In genomic region chr12:46391630-46392029, GRCh38 we compare ENCODE assay signal across 15 cellular contexts. TPM values are rescaled to one million over a fixed set of nuclear protein-coding genes. Genes with fewer than 3 reads are reported as not detected.
DNase-seq lines count a peak whose midpoint lies in the region; ATAC-seq and TF ChIP-seq lines count a peak whose summit lies in the region.
"Had no signal": no experiment of that assay in that cellular context is flagged by ENCODE, and none has a peak within 500 bp of the region (broad histone marks: within the 10 kb centered on the region; RNA-seq: fewer than 3 reads in every experiment).

No MANE protein-coding gene starts in this region.

- peak overlapping the region; percentile 57; the same call in 1 of the 2 replicates for H3K27ac ChIP-seq in 22Rv1
- H3K27ac ChIP-seq: VCaP had no signal

- in situ Hi-C loops in KBM-7 (cut with MboI; ENCODE audit: low pct_unique_long_range_greater_than_20kb, low sequenced_read_pairs) = no loop called here

- H3K4me3 ChIP-seq in choroid plexus epithelial cell (ENCODE audit: low read depth, low read length) = no peak overlapping the region
- H3K4me3 ChIP-seq: cardiac muscle cell, stomach had no signal

- TF ChIP-seq CTCF in 22Rv1 (IDR thresholded peaks at IDR 0.05) (no peak), choroid plexus epithelial cell (conservative IDR thresholded peaks at IDR 0.05; ENCODE audit: low read depth, low read length) (no peak)

- ATAC-seq in HG03159 (IDR thresholded peaks at IDR 0.05; ENCODE audit: unreplicated experiment) = no peak
- ATAC-seq in esophagus mucosa = no peak
- ATAC-seq: right cardiac atrium had no signal

- DNase-seq in M059J (ENCODE audit: low read depth) (peak; percentile 52), choroid plexus epithelial cell (ENCODE audit: low read depth) (peak; percentile 77), myocyte (ENCODE audit: low read depth) (peak; percentile 56), KBM-7 (no peak), NCI-H2081 treated with DMSO at 0.1 percent for 48 hours (lab: John Stamatoyannopoulos, UW) (no peak)
- DNase-seq: activated naive CD4-positive, alpha-beta T cell treated with Interleukin-2 at 50 U/mL for 16 hours; GF-D8; hypothalamus; stomach had no signal

RNA-seq across cellular contexts. Expression of gene SLC38A2, which starts 19.1 kb away (rescaled TPM):
- 447 and 744 TPM in 2 replicates for total RNA-seq in M059J (2014; rRNA removed; shearing (Covaris generic))
- total RNA-seq in myocyte = 399 and 480 TPM in 2 replicates
- 95.5 TPM for polyA plus RNA-seq in myocyte (2012)
- total RNA-seq in esophagus mucosa = 245 TPM

Comparison
In these comparisons a context has a peak if more than half of its experiments do, and no peak if none do; other contexts are left out.
1. DNase-seq: peak in M059J (single experiment), choroid plexus epithelial cell (single experiment) and myocyte (single experiment); none in KBM-7 (single experiment) and NCI-H2081 treated with DMSO at 0.1 percent for 48 hours (single experiment).